In the genomic region with DNA sequence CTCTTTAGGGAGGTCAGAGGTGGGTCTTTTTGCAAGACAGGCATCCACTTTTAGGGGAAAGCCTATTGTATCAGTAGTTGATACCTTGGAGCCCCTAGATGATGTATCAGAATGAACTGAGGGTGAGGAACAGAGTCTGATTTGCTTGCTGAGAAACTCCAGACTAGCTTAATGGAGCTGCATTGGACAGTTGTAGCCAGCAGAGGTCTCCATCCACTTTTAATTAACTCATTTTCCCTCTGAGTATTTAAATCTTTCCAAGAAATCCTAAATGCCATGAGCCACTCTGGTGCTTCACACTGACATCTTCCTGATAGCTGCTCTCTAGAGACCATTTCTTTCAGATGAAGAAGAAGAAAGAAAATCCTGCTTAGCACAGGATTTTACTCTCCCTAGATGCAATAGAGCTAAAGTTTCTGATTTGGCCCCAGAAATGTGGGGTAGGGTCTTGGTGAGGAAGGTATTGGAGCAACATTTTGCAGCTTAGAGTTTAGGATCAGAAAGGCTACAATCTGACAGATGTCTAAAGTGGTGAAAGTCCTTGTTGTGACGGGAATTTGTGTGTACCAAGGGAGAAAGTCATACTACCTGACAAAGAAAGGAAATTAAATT, we compare ENCODE assay signal across 1 cellular context.
TF ChIP-seq lines count a peak whose summit lies in the region.

No MANE protein-coding gene starts in this region.

TF ChIP-seq in GM23338, 12 proteins besides CTCF, POLR2A, EP300 and RAD21 (continued from another document):
- TF ChIP-seq, protein P1, sequence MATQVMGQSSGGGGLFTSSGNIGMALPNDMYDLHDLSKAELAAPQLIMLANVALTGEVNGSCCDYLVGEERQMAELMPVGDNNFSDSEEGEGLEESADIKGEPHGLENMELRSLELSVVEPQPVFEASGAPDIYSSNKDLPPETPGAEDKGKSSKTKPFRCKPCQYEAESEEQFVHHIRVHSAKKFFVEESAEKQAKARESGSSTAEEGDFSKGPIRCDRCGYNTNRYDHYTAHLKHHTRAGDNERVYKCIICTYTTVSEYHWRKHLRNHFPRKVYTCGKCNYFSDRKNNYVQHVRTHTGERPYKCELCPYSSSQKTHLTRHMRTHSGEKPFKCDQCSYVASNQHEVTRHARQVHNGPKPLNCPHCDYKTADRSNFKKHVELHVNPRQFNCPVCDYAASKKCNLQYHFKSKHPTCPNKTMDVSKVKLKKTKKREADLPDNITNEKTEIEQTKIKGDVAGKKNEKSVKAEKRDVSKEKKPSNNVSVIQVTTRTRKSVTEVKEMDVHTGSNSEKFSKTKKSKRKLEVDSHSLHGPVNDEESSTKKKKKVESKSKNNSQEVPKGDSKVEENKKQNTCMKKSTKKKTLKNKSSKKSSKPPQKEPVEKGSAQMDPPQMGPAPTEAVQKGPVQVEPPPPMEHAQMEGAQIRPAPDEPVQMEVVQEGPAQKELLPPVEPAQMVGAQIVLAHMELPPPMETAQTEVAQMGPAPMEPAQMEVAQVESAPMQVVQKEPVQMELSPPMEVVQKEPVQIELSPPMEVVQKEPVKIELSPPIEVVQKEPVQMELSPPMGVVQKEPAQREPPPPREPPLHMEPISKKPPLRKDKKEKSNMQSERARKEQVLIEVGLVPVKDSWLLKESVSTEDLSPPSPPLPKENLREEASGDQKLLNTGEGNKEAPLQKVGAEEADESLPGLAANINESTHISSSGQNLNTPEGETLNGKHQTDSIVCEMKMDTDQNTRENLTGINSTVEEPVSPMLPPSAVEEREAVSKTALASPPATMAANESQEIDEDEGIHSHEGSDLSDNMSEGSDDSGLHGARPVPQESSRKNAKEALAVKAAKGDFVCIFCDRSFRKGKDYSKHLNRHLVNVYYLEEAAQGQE (IDR thresholded peaks at IDR 0.05; ENCODE audit: unreplicated experiment), result no peak
- TF ChIP-seq POLR2AphosphoS5 (IDR thresholded peaks at IDR 0.05; ENCODE audit: low read depth), result no peak
- TF ChIP-seq ZNF114 (CRISPR knock-in tag; IDR thresholded peaks at IDR 0.05), result no peak
- no peak for TF ChIP-seq NANOG (IDR thresholded peaks at IDR 0.05; ENCODE audit: borderline replicate concordance)
- no peak for TF ChIP-seq JUNB (IDR thresholded peaks at IDR 0.05; ENCODE audit: unreplicated experiment)
- no peak for TF ChIP-seq ZNF331 (CRISPR knock-in tag; IDR thresholded peaks at IDR 0.05; ENCODE audit: low read depth)
- TF ChIP-seq EZH2 (IDR thresholded peaks at IDR 0.05; ENCODE audit: low read depth, unreplicated experiment), result no peak
